ENCODE assay signal across 20 cellular contexts in the genomic region with DNA sequence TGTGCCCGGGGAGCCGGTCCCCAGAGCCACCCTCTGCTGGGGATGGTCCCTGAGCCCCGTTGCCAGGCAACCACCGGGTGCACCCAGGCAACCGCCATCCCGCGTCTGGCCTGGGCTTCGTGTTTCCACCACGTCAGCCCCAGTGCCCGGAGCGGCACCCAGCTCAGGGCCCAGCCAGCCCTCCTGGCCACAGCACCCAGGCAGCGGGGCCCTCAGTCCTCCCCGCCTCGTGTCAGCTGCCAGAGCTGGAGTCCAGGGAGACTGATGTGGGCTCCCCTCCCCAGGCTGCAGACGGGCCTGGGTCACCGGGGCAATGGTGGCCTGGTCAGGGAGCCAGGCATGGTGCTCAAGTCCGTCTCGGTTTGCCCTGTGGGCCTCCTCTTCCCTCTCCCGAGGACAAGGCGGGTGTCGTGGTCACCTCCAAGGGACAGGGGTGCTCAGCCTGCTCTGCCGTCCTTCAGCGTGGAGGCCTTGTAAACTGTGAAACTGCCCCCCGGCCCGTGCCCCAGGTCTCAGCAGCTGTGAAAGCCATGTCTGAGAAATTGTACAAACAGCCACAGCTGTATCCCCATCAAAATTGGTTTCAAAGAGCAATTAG.
DNase-seq lines count a peak whose midpoint lies in the region; TF ChIP-seq lines count a peak whose summit lies in the region.
"Had no signal": no experiment of that assay in that cellular context is flagged by ENCODE, and none has a peak within 500 bp of the region (broad histone marks: within the 10 kb centered on the region; RNA-seq: fewer than 3 reads in every experiment).

No MANE protein-coding gene starts in this region.

- no peak for TF ChIP-seq CTCF in endodermal cell (conservative IDR thresholded peaks at IDR 0.05)

- H3K4me1 Mint-ChIP-seq in endodermal cell, result peaks cover 3% of the 10 kb centered on the region
- no peaks in the 10 kb centered on the region for H3K4me1 Mint-ChIP-seq in activated naive CD8-positive, alpha-beta T cell treated with anti-CD3 and anti-CD28 coated beads for 36 hours
- H3K4me1 Mint-ChIP-seq: activated naive CD8-positive, alpha-beta T cell treated with anti-CD3 and anti-CD28 coated beads, Interleukin-2, amount 50 U/mL, for 24 hours had no signal

- no peaks in the 10 kb centered on the region for H4K20me1 ChIP-seq in BLaER1 treated with 17β-estradiol and CSF1 and Interleukin-3, amounts not matched to agents 10 nM and 100 nM

- H3K36me3 Mint-ChIP-seq in endodermal cell (ENCODE audit: low read depth), result no peaks in the 10 kb centered on the region
- no peaks in the 10 kb centered on the region for H3K36me3 Mint-ChIP-seq in activated naive CD8-positive, alpha-beta T cell treated with anti-CD3 and anti-CD28 coated beads for 36 hours

- H3K27me3 Mint-ChIP-seq in endodermal cell (ENCODE audit: insufficient read depth), result peaks cover 7% of the 10 kb centered on the region
- peaks cover 38% of the 10 kb centered on the region for H3K27me3 Mint-ChIP-seq in activated naive CD8-positive, alpha-beta T cell treated with anti-CD3 and anti-CD28 coated beads for 36 hours

- peak overlapping the region in 4 of 11 experiments; percentile 54 to 59 (median 54); a peak in 8 of 22 replicates for H3K9ac ChIP-seq in BLaER1 treated with 17β-estradiol and CSF1 and Interleukin-3, amounts not matched to agents 10 nM and 100 nM
- H3K9ac ChIP-seq in endodermal cell (ENCODE audit: extremely low read depth, low read length, poor library complexity, severe bottlenecking), result no peak overlapping the region
- H3K9ac ChIP-seq: GM23248 had no signal

- peaks cover 6 to 14% (median 10%) of the 10 kb centered on the region in 11 experiments for H3K9me3 ChIP-seq in BLaER1 treated with 17β-estradiol and CSF1 and Interleukin-3, amounts not matched to agents 10 nM and 100 nM (replicated peaks in 1 of 11)
- H3K9me3 ChIP-seq in endodermal cell (ENCODE audit: control insufficient read depth, low read length), result peaks cover 6% of the 10 kb centered on the region
- H3K9me3 ChIP-seq: neutrophil, Peyer's patch, vagina had no signal

- H3K4me3 Mint-ChIP-seq in endodermal cell, result no peak overlapping the region
- H3K4me3 Mint-ChIP-seq in activated naive CD8-positive, alpha-beta T cell treated with anti-CD3 and anti-CD28 coated beads for 36 hours, result no peak overlapping the region
- H3K4me3 Mint-ChIP-seq: activated naive CD8-positive, alpha-beta T cell treated with anti-CD3 and anti-CD28 coated beads, Interleukin-2, amount 50 U/mL, for 24 hours; activated T-helper 17 cell treated with anti-CD3 and anti-CD28 coated beads, Interleukin-2, amount 50 U/mL, for 72 hours had no signal

- DNase-seq in NCI-H2107 (lab: John Stamatoyannopoulos, UW), result peak; percentile 28
- DNase-seq in NCI-H2107 treated with DMSO at 0.1 percent for 48 hours (lab: John Stamatoyannopoulos, UW; ENCODE audit: unreplicated experiment), result no peak
- DNase-seq in NCI-H1694 treated with DMSO at 0.1 percent for 48 hours (lab: John Stamatoyannopoulos, UW), result peak; percentile 8
- DNase-seq in endodermal cell, result no peak
- no peak for DNase-seq in AG08396 (ENCODE audit: low spot score)
- no peak for DNase-seq in NOMO-1 treated with dmso at 0.1 percent for 144 hours (lab: John Stamatoyannopoulos, UW; ENCODE audit: unreplicated experiment)
- DNase-seq in activated naive CD8-positive, alpha-beta T cell treated with anti-CD3 and anti-CD28 coated beads for 36 hours, result no peak
- DNase-seq: activated naive CD8-positive, alpha-beta T cell treated with anti-CD3 and anti-CD28 coated beads, Interleukin-2, amount 50 U/mL, for 24 hours; Caco-2; dermis blood vessel endothelial cell; GF-D8; GM23248; heart right ventricle; KG1; Peyer's patch; stimulated activated CD4-positive, alpha-beta T cell treated with anti-CD3 and anti-CD28 coated beads, Interleukin-12 subunit alpha, Interleukin-12 subunit beta, amount 100 ng/mL, for 4 hours had no signal

- H3K4me2 ChIP-seq in BLaER1 treated with 17β-estradiol and CSF1 and Interleukin-3, amounts not matched to agents 10 nM and 100 nM, result peak overlapping the region; percentile 42 to 99 (median 91)

- H3K27ac Mint-ChIP-seq in endodermal cell, result no peak overlapping the region
- H3K27ac Mint-ChIP-seq in activated naive CD8-positive, alpha-beta T cell treated with anti-CD3 and anti-CD28 coated beads for 36 hours, result no peak overlapping the region
- H3K27ac Mint-ChIP-seq: activated naive CD8-positive, alpha-beta T cell treated with anti-CD3 and anti-CD28 coated beads, Interleukin-2, amount 50 U/mL, for 24 hours; activated T-helper 17 cell treated with anti-CD3 and anti-CD28 coated beads, Interleukin-2, amount 50 U/mL, for 72 hours had no signal

- 84 to 85% methylated on average over 22 to 25 of the region's 25 CpGs for WGBS in endodermal cell (ENCODE audit: insufficient coverage in 1 of 2, insufficient read length in 1 of 2), 2 experiments

- H3K9me3 Mint-ChIP-seq in endodermal cell, result peaks cover 6% of the 10 kb centered on the region
- H3K9me3 Mint-ChIP-seq in activated naive CD8-positive, alpha-beta T cell treated with anti-CD3 and anti-CD28 coated beads for 36 hours, result peaks cover 1% of the 10 kb centered on the region
- H3K9me3 Mint-ChIP-seq: activated T-helper 17 cell treated with anti-CD3 and anti-CD28 coated beads, Interleukin-2, amount 50 U/mL, for 72 hours had no signal

- H3K4me3 ChIP-seq in BLaER1 treated with 17β-estradiol and CSF1 and Interleukin-3, amounts not matched to agents 10 nM and 100 nM, result peak overlapping the region in 4 of 10 experiments; percentile 11 to 47 (median 28); a peak in 3 of 20 replicates
- H3K4me3 ChIP-seq in endodermal cell (ENCODE audit: low read length), result no peak overlapping the region
- H3K4me3 ChIP-seq: GM23248, heart right ventricle, Peyer's patch, vagina had no signal

- peaks cover 27 to 90% (median 78%) of the 10 kb centered on the region in 10 experiments for H3K4me1 ChIP-seq in BLaER1 treated with 17β-estradiol and CSF1 and Interleukin-3, amounts not matched to agents 10 nM and 100 nM
- H3K4me1 ChIP-seq in endodermal cell (ENCODE audit: control insufficient read depth, insufficient read depth, low read length), result no peaks in the 10 kb centered on the region
- H3K4me1 ChIP-seq: Caco-2, heart right ventricle, Peyer's patch, vagina had no signal

- H3K36me3 ChIP-seq in BLaER1 treated with 17β-estradiol and CSF1 and Interleukin-3, amounts not matched to agents 10 nM and 100 nM, result no peaks in the 10 kb centered on the region
- H3K36me3 ChIP-seq in endodermal cell (ENCODE audit: control insufficient read depth, insufficient read depth, low read length), result no peaks in the 10 kb centered on the region
- H3K36me3 ChIP-seq: heart right ventricle, neutrophil, Peyer's patch, vagina had no signal

- peak overlapping the region in 4 of 11 experiments; percentile 41 to 70 (median 60); a peak in 8 of 22 replicates for H3K27ac ChIP-seq in BLaER1 treated with 17β-estradiol and CSF1 and Interleukin-3, amounts not matched to agents 10 nM and 100 nM
- peak overlapping the region; percentile 17 for H3K27ac ChIP-seq in endodermal cell (ENCODE audit: low read depth, low read length)
- H3K27ac ChIP-seq: GM23248, heart right ventricle, neutrophil, Peyer's patch, vagina had no signal

- H3K27me3 ChIP-seq in BLaER1 treated with 17β-estradiol and CSF1 and Interleukin-3, amounts not matched to agents 10 nM and 100 nM, result peaks cover 0 to 33% (median 0%) of the 10 kb centered on the region in 11 experiments; a peak in 6 of 22 replicates
- no peaks in the 10 kb centered on the region for H3K27me3 ChIP-seq in endodermal cell (ENCODE audit: control insufficient read depth, insufficient read depth, low read length, poor library complexity, severe bottlenecking)
- H3K27me3 ChIP-seq: Peyer's patch, vagina had no signal

Comparison
In these comparisons a context has a peak if more than half of its experiments do, and no peak if none do; other contexts are left out.
1. DNase-seq: peak in NCI-H2107 (single experiment) and NCI-H1694 treated with DMSO at 0.1 percent for 48 hours (single experiment); none in NCI-H2107 treated with DMSO at 0.1 percent for 48 hours (single experiment), endodermal cell (single experiment), AG08396 (single experiment), NOMO-1 treated with dmso at 0.1 percent for 144 hours (single experiment) and activated naive CD8-positive, alpha-beta T cell treated with anti-CD3 and anti-CD28 coated beads for 36 hours (single experiment).